In the genomic region with DNA sequence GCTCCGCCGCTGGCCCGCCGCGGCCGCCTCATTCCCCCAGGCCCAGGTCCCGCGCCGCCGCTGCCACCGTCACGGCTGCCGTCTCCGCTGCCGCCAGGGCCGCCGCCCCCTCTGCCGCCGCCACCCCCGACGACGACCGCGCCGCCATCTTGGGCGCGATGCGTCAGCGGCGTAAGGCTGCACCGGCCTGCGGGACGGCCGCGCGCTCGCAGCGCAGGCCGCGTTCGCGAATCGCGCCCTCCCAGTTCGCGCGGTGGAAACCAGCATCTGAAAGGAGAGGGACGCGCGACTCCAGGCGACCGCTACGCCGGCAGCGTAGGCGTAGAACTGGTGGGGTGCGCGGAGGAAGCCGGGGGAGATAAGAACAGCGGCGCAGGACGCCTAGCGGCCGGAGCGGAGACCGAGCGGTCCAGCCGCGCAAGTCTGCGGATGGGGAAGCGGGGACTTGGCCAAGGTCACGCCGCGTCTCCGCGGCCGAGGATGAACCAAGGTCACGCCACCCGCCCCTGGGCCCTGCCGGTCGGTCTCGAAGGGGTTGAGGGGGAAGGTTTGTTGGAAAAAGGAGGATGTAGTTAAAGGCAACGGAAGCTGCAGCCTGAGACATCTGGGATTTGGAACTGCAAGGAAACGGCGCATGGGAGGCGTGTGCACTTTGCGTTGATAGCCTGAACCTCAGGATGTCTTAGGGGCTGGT, we compare ENCODE assay signal across 8 cellular contexts. TPM values are rescaled to one million over a fixed set of nuclear protein-coding genes. Genes with fewer than 3 reads are reported as not detected.
DNase-seq lines count a peak whose midpoint lies in the region; ATAC-seq, FAIRE-seq and TF ChIP-seq lines count a peak whose summit lies in the region.

Gene NUDT3 (minus strand): TSS at position 173 of the 694 bp plus-strand sequence. CDS start 307 bp downstream, outside the sequence.

- no peaks in the 10 kb centered on the region for H3K4me1 ChIP-seq in Caco-2
- H3K4me1 ChIP-seq in endodermal cell (ENCODE audit: control insufficient read depth, insufficient read depth, low read length) = peaks cover 11% of the 10 kb centered on the region

- H3K9me3 ChIP-seq in Caco-2 = 0 out of 2 replicates have a peak, but pooled peaks cover 8% of the 10 kb centered on the region
- H3K9me3 ChIP-seq in endodermal cell (ENCODE audit: control insufficient read depth, low read length) = peaks cover 9% of the 10 kb centered on the region

- peak within 1 kb of the TSS; percentile 65 for H3K27ac ChIP-seq in endodermal cell (ENCODE audit: low read depth, low read length)

- 0 to 3% methylated on average over 5 to 87 of the region's 87 CpGs for WGBS in endodermal cell (ENCODE audit: insufficient coverage in 1 of 2, insufficient read length in 1 of 2), 2 experiments

- no peak within 1 kb of the TSS for H3K27ac Mint-ChIP-seq in Caco-2 (ENCODE audit: unreplicated experiment)
- H3K27ac Mint-ChIP-seq in endodermal cell = no peak within 1 kb of the TSS

- no peaks in the 10 kb centered on the region for H3K27me3 Mint-ChIP-seq in Caco-2 (ENCODE audit: insufficient read depth, unreplicated experiment)
- peaks cover 6% of the 10 kb centered on the region for H3K27me3 Mint-ChIP-seq in endodermal cell (ENCODE audit: insufficient read depth)

- peak; percentile 80 for ATAC-seq in GM21367 (IDR thresholded peaks at IDR 0.05; ENCODE audit: unreplicated experiment)

- H3K36me3 Mint-ChIP-seq in Caco-2 (ENCODE audit: insufficient read depth, unreplicated experiment) = no peaks in the 10 kb centered on the region
- peaks cover 3% of the 10 kb centered on the region for H3K36me3 Mint-ChIP-seq in endodermal cell (ENCODE audit: low read depth)

- intact Hi-C loops in Caco-2 (cut with micrococcal nuclease; ENCODE audit: unreplicated experiment) = loop anchor here (2.0 kb wide), 3 partner anchors 22 to 144 kb away; partner anchors contain the start of gene SMIM29

- peak within 1 kb of the TSS; percentile 65 for H3K9ac ChIP-seq in endodermal cell (ENCODE audit: extremely low read depth, low read length, poor library complexity, severe bottlenecking)

- POLR2A ChIA-PET in Caco-2 (lab: Charles Lee) = no interaction called here

- H3K4me3 ChIP-seq in Caco-2 (ENCODE audit: low read depth, low read length) = peak within 1 kb of the TSS; percentile 81
- peak within 1 kb of the TSS; percentile 87 for H3K4me3 ChIP-seq in endodermal cell (ENCODE audit: low read length)

- H3K36me3 ChIP-seq in Caco-2 (ENCODE audit: control insufficient read depth, insufficient read depth, low read length) (no peaks in the 10 kb centered on the region), endodermal cell (ENCODE audit: control insufficient read depth, insufficient read depth, low read length) (no peaks in the 10 kb centered on the region)

- H3K27me3 ChIP-seq in Caco-2 (replicated peaks; ENCODE audit: control insufficient read depth, insufficient read depth, low read length) (no peaks in the 10 kb centered on the region), endodermal cell (ENCODE audit: control insufficient read depth, insufficient read depth, low read length, poor library complexity, severe bottlenecking) (no peaks in the 10 kb centered on the region)

- DNase-seq in Caco-2 (peak; percentile 87 to 93), HTR-8/SVneo (ENCODE audit: insufficient read length, low spot score) (peak; percentile 90), NOMO-1 treated with DMSO at 0.1 percent for 48 hours (lab: John Stamatoyannopoulos, UW; ENCODE audit: unreplicated experiment) (peak; percentile 91), endodermal cell (peak; percentile 97), mesenteric fat pad (ENCODE audit: low spot score) (peak; percentile 98)
- peak; percentile 87 to 92 (median 90) for DNase-seq in activated CD8-positive, alpha-beta memory T cell treated with anti-CD3 and anti-CD28 coated beads for 48 hours (ENCODE audit: low read depth in 2 of 3, low spot score in 2 of 3)
- peak; percentile 88 for DNase-seq in stimulated activated CD8-positive, alpha-beta memory T cell treated with anti-CD3 and anti-CD28 coated beads, Interleukin-15, amount 100 ng/mL, for 24 hours (ENCODE audit: low read depth)

- CTCF ChIA-PET in Caco-2 (lab: Charles Lee) = interaction anchor here (0.6 to 2.9 kb wide), 2 partner anchors 23 kb away, joined by 5 to 23 read pairs; no protein-coding TSS in a partner anchor

- TF ChIP-seq CTCF in Caco-2 (IDR thresholded peaks at IDR 0.05; ENCODE audit: insufficient read depth in 1 of 2, low read depth in 1 of 2, low read length in 1 of 2, severe bottlenecking in 1 of 2, unreplicated experiment in 1 of 2) (peak; percentile 73 to 91), endodermal cell (conservative IDR thresholded peaks at IDR 0.05) (peak; percentile 93)

- H3K9me3 Mint-ChIP-seq in Caco-2 (ENCODE audit: unreplicated experiment) (no peaks in the 10 kb centered on the region), endodermal cell (peaks cover 14% of the 10 kb centered on the region)

- H3K4me1 Mint-ChIP-seq in Caco-2 (ENCODE audit: low read depth, unreplicated experiment) (no peaks in the 10 kb centered on the region), endodermal cell (peaks cover 7% of the 10 kb centered on the region)

- FAIRE-seq in HTR-8/SVneo (lab: Jason Lieb, UNC) = peak; percentile 98

- H3K4me3 Mint-ChIP-seq in Caco-2 (ENCODE audit: unreplicated experiment) (no peak within 1 kb of the TSS), endodermal cell (no peak within 1 kb of the TSS)

- BruUV-seq in Caco-2 (replicated peaks; lab: Mats Ljungman, UMichigan) = no TSS peak

RNA-seq across cellular contexts. Expression of gene NUDT3, which starts in this region (rescaled TPM):
- 22.3 and 22.9 TPM in 2 replicates for total RNA-seq in Caco-2 (2022)
- total RNA-seq in endodermal cell = 10 to 100 TPM; 22.8 to 24.7 TPM
- 26.1 TPM for polyA plus RNA-seq in endodermal cell (2013, experiment 1 of 2)
- polyA plus RNA-seq in endodermal cell (2013, experiment 2 of 2) = 28.7 TPM
- 32.4 TPM for total RNA-seq in mesenteric fat pad

Comparison
In these comparisons a context has a peak if more than half of its experiments do, and no peak if none do; other contexts are left out.
1. Peak in every context shown above with its lines: DNase-seq, ATAC-seq, H3K4me3 ChIP-seq and H3K27ac ChIP-seq.